ENCODE assay signal across 1 cellular context in genomic region chr17:2401426-2402221, GRCh38.
TF ChIP-seq lines count a peak whose summit lies in the region.

No MANE protein-coding gene starts in this region.

TF ChIP-seq in A549, 52 proteins besides CTCF, POLR2A, EP300 and RAD21 (continued from another document):
- TF ChIP-seq E2F6 (IDR thresholded peaks at IDR 0.05; ENCODE audit: borderline replicate concordance, low read depth) (peak; percentile 43; the same call in 1 of the 2 replicates), CEBPB (IDR thresholded peaks at IDR 0.05) (peak; percentile 93 to 96), HOXB13 (CRISPR knock-in tag; IDR thresholded peaks at IDR 0.05; ENCODE audit: low read depth) (no peak), GATA3 (IDR thresholded peaks at IDR 0.05; ENCODE audit: borderline replicate concordance) (peak; percentile 73), HDAC2 (IDR thresholded peaks at IDR 0.05) (no peak), ZSCAN20 (CRISPR knock-in tag; IDR thresholded peaks at IDR 0.05) (no peak), HES2 (IDR thresholded peaks at IDR 0.05) (peak; percentile 57), SMC3 (IDR thresholded peaks at IDR 0.05) (no peak), ELK1 (IDR thresholded peaks at IDR 0.05; ENCODE audit: low read depth, low read length) (no peak), JUN (IDR thresholded peaks at IDR 0.05) (peak; percentile 37 to 70), KDM5A (IDR thresholded peaks at IDR 0.05) (no peak), CHD2 (IDR thresholded peaks at IDR 0.05; ENCODE audit: low read length, partially characterized antibody) (peak; percentile 19), HOXB5 (CRISPR knock-in tag; IDR thresholded peaks at IDR 0.05) (peak; percentile 3; the same call in 1 of the 2 replicates), TP53 (CRISPR knock-in tag; IDR thresholded peaks at IDR 0.05) (peak; percentile 78; the same call in 1 of the 2 replicates), CBX2 (IDR thresholded peaks at IDR 0.05; ENCODE audit: borderline replicate concordance, low read depth) (peak; percentile 27; the same call in 1 of the 2 replicates)
TF ChIP-seq in A549: peak in this region for 17.
